Comparison of ENCODE assay signal across 1 cellular context in the genomic region with DNA sequence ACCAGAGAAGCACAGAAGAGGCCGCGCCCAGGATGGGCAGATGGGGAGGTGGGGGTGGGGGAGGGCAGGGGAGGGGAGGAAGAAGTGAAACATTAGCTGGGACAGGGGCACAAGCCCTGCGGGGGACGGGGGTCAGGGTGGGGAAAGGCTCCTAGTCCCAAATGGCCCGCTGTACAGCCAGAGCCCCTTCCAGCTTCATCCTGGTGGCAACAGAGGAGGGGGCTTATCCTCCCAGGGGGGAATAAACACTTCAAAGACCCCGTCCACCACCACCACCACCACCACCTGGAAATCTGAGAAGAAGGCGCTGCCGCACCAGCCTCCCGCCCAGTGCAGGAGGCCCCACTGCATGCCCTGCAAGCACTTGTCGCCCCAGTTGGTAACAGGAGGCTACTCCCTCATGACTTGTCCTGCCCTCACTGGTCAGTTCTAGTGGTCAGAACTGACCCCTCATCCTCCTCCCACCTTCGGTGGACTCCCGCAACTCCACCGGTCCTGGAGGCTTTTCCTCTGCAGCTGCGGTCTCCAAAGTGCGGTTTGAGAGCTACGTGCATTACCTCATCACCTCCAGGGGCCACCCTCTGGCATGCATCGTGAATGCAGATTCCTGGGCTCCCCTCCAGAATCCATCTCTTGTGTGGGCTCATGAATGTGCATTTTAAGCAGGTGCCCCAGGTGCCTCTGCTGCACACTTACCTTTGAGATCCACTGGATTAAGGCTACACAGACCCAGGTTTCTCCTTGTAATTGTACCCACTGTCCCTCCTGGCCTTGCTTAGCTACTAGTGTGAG.
TF ChIP-seq lines count a peak whose summit lies in the region.

No MANE protein-coding gene starts in this region.

TF ChIP-seq in K562, 482 proteins besides CTCF, POLR2A, EP300 and RAD21:
- TF ChIP-seq ZNF224 (CRISPR knock-in tag; IDR thresholded peaks at IDR 0.05) (no peak), CBFA2T3 (IDR thresholded peaks at IDR 0.05) (peak; percentile 25; the same call in 1 of the 2 replicates), ATF7 (IDR thresholded peaks at IDR 0.05) (peak; percentile 35; the same call in 1 of the 2 replicates)
